ENCODE assay signal across 27 cellular contexts in genomic region chr17:79071161-79071560, GRCh38. TPM values are rescaled to one million over a fixed set of nuclear protein-coding genes. Genes with fewer than 3 reads are reported as not detected.
"Had no signal": no experiment of that assay in that cellular context is flagged by ENCODE, and none has a peak within 500 bp of the region (broad histone marks: within the 10 kb centered on the region; RNA-seq: fewer than 3 reads in every experiment).

No MANE protein-coding gene starts in this region.

- DNase-seq: activated CD4-positive, alpha-beta memory T cell treated with anti-CD3 and anti-CD28 coated beads, Interleukin-2, amount 10 ng/mL, durations not matched to agents 7 days and 5 days; activated CD4-positive, alpha-beta T cell treated with anti-CD3 and anti-CD28 coated beads for 1 hour; activated CD4-positive, alpha-beta T cell treated with anti-CD3 and anti-CD28 coated beads for 48 hours; activated CD4-positive, CD25-positive, alpha-beta regulatory T cell; activated CD8-positive, alpha-beta memory T cell treated with anti-CD3 and anti-CD28 coated beads for 24 hours; activated CD8-positive, alpha-beta memory T cell treated with anti-CD3 and anti-CD28 coated beads, Interleukin-2, amount 10 ng/mL, durations not matched to agents 7 days and 5 days; activated CD8-positive, alpha-beta memory T cell treated with anti-CD3 and anti-CD28 coated beads, Interleukin-2, amount 50 U/mL, for 48 hours; activated gamma-delta T cell; activated naive CD4-positive, alpha-beta T cell treated with anti-CD3 and anti-CD28 coated beads for 36 hours; activated naive CD8-positive, alpha-beta T cell treated with anti-CD3 and anti-CD28 coated beads, Interleukin-2, amount 50 U/mL, for 24 hours; activated T-cell treated with anti-CD3 and anti-CD28 coated beads, Interleukin-2, amount 50 U/mL, for 48 hours; anterior cingulate cortex; central memory CD4-positive, alpha-beta T cell; MM.1S; MV-4-11; NCI-H1092; NCI-H1436 treated with DMSO at 0.1 percent for 48 hours; NCI-H1694 treated with DMSO at 0.1 percent for 48 hours; NCI-H2029; NCI-H345; NCI-H524 treated with DMSO at 0.1 percent for 48 hours; SIG-M5; T-cell; T-helper 17 cell; WERI-Rb-1 had no signal

- H3K27ac ChIP-seq: KMS-11, RWPE1, WERI-Rb-1 had no signal

RNA-seq across cellular contexts. Expression of gene C1QTNF1, which starts 47.2 kb away (rescaled TPM):
- total RNA-seq: activated CD4-positive, alpha-beta memory T cell treated with anti-CD3 and anti-CD28 coated beads, Interleukin-2, amount 10 ng/mL, durations not matched to agents 7 days and 5 days; activated CD8-positive, alpha-beta memory T cell treated with anti-CD3 and anti-CD28 coated beads, Interleukin-2, amount 10 ng/mL, durations not matched to agents 7 days and 5 days had no signal
